Comparison of ENCODE assay signal across 1 cellular context in genomic region chr5:89930591-89931383, GRCh38.
TF ChIP-seq lines count a peak whose summit lies in the region.

No MANE protein-coding gene starts in this region.

TF ChIP-seq in GM23338, 12 proteins besides CTCF, POLR2A, EP300 and RAD21 (continued from another document):
- TF ChIP-seq REST (IDR thresholded peaks at IDR 0.05; ENCODE audit: unreplicated experiment) = no peak
TF ChIP-seq in GM23338: peak in this region for 0.
